ENCODE assay signal across 18 cellular contexts in genomic region chr22:35460678-35461077, GRCh38.
"Had no signal": no experiment of that assay in that cellular context is flagged by ENCODE, and none has a peak within 500 bp of the region (broad histone marks: within the 10 kb centered on the region; RNA-seq: fewer than 3 reads in every experiment).

No MANE protein-coding gene starts in this region.

- ATAC-seq: psoas muscle, right lobe of liver had no signal

- H3K27ac ChIP-seq: colonic mucosa, esophagus squamous epithelium, hepatocyte, psoas muscle, right lobe of liver, stomach, thoracic aorta, transverse colon had no signal

- H3K27me3 ChIP-seq: colonic mucosa, hepatocyte, right lobe of liver, stomach, transverse colon had no signal

- H3K9me3 ChIP-seq: colonic mucosa, esophagus squamous epithelium, psoas muscle, right lobe of liver, stomach, thoracic aorta, transverse colon had no signal

- H3K4me3 ChIP-seq: colonic mucosa, esophagus squamous epithelium, hepatocyte, psoas muscle, right lobe of liver, stomach, thoracic aorta, transverse colon had no signal

- H3K36me3 ChIP-seq: colonic mucosa, esophagus squamous epithelium, right lobe of liver, stomach, thoracic aorta, transverse colon had no signal

- H3K4me1 ChIP-seq: colonic mucosa, psoas muscle, right lobe of liver, stomach, transverse colon had no signal

- DNase-seq: colonic mucosa; dermis blood vessel endothelial cell; esophagus squamous epithelium; foreskin fibroblast; head of caudate nucleus; mesendoderm; naive B cell; psoas muscle; retina; right lobe of liver; stimulated activated CD4-positive, alpha-beta T cell treated with anti-CD3 and anti-CD28 coated beads, Interleukin-1b, Interleukin-23, amount 100 ng/mL, for 48 hours; stimulated activated CD4-positive, alpha-beta T cell treated with anti-CD3 and anti-CD28 coated beads, Interleukin-4, amount 100 ng/mL, for 24 hours; stimulated activated naive CD4-positive, alpha-beta T cell; stomach; substantia nigra; transverse colon had no signal
